ENCODE assay signal across 8 cellular contexts in the genomic region with DNA sequence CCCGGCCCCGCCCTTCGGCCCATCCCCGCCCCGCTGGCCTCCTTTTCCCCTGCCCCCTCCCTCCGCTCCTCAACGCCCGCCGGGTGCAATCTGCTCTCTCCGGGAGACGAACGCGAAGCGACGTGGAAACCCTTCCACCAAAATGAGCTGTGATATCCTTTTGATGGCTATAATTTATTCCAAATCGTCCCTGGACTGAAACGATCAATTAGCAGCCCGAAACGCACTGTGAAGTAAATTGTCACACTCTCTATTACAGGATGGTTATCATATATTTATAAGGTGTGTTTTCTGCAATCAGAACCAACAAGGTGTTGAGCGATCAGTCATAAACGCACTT.
A peak's percentile ranks its signal among the peaks of the same experiment; 100 is the strongest.
DNase-seq lines count a peak whose midpoint lies in the region; ATAC-seq, FAIRE-seq and TF ChIP-seq lines count a peak whose summit lies in the region.

No MANE protein-coding gene starts in this region.

- intact Hi-C loops in PC-3 (cut with micrococcal nuclease) (loop anchor here (10.0 kb wide), 1 partner anchor 117 kb away; no protein-coding TSS in a partner anchor), esophagus squamous epithelium (cut with DNase I) (no loop called here), left colon (cut with DNase I, micrococcal nuclease) (no loop called here)

- BruUV-seq in PC-3 (replicated peaks; lab: Mats Ljungman, UMichigan) = no TSS peak

- CTCF ChIA-PET in PC-3 (lab: Charles Lee) = no interaction called here

- FAIRE-seq in H54 (lab: Jason Lieb, UNC) = no peak

- TF ChIP-seq POLR2A in esophagus squamous epithelium (IDR thresholded peaks at IDR 0.05) (no peak), H54 (IDR thresholded peaks at IDR 0.05; ENCODE audit: low read depth, low read length) (no peak)

- H3F3A ChIP-seq in PC-3 (ENCODE audit: low read length, unreplicated experiment) = no peaks in the 10 kb centered on the region

- no peak for TF ChIP-seq CTCF in GM12864 (IDR thresholded peaks at IDR 0.05; ENCODE audit: low read depth, low read length, missing control alignments)
- no peak for TF ChIP-seq CTCF in PC-3 (conservative IDR thresholded peaks at IDR 0.05; ENCODE audit: low read depth, low read length)
- TF ChIP-seq CTCF in esophagus squamous epithelium (IDR thresholded peaks at IDR 0.05) = no peak
- TF ChIP-seq CTCF in retinal pigment epithelial cell (conservative IDR thresholded peaks at IDR 0.05; ENCODE audit: low read depth, low read length) = no peak

- H3K27ac ChIP-seq in PC-3 (ENCODE audit: low read length) (no peak overlapping the region), esophagus squamous epithelium (no peak overlapping the region)

- 6 to 14% methylated on average over 6 to 8 of the region's 21 CpGs for WGBS in esophagus squamous epithelium, 2 donors

- ATAC-seq in PC-3 (no peak), GM21529 (IDR thresholded peaks at IDR 0.05; ENCODE audit: unreplicated experiment) (no peak), left colon (no peak)

- no peaks in the 10 kb centered on the region for H4K20me1 ChIP-seq in PC-3 (ENCODE audit: low read length)

- H3K9me2 ChIP-seq in PC-3 (replicated peaks; ENCODE audit: low read length) = no peaks in the 10 kb centered on the region

- no peaks in the 10 kb centered on the region for H3K9me3 ChIP-seq in PC-3 (ENCODE audit: low read length)
- no peaks in the 10 kb centered on the region for H3K9me3 ChIP-seq in esophagus squamous epithelium

- peaks cover 10% of the 10 kb centered on the region for H3K4me1 ChIP-seq in PC-3 (ENCODE audit: insufficient read depth, low read length)
- peaks cover 5 to 24% (median 11%) of the 10 kb centered on the region in 3 donors for H3K4me1 ChIP-seq in esophagus squamous epithelium

- H3K79me2 ChIP-seq in PC-3 (ENCODE audit: low read length) = no peaks in the 10 kb centered on the region

- DNase-seq in GM12864 (ENCODE audit: low read depth) (no peak), PC-3 (no peak), esophagus squamous epithelium (lab: John Stamatoyannopoulos, UW) (no peak), retinal pigment epithelial cell (ENCODE audit: low read depth) (no peak), occipital lobe (lab: John Stamatoyannopoulos, UW) (no peak), H54 (ENCODE audit: insufficient read length, low spot score) (no peak), left colon (no peak)

- H3K4me3 ChIP-seq in GM12864 (ENCODE audit: low read depth, low read length) (peak overlapping the region; percentile 27; the same call in 1 of the 2 replicates), PC-3 (ENCODE audit: low read length) (peak overlapping the region; percentile 70), esophagus squamous epithelium (peak overlapping the region; percentile 48 to 77 (median 67)), retinal pigment epithelial cell (ENCODE audit: low read length) (peak overlapping the region; percentile 58)

- H3K27me3 ChIP-seq in PC-3 (ENCODE audit: low read length) (peaks cover 28% of the 10 kb centered on the region; the same call in 1 of the 2 replicates), esophagus squamous epithelium (peaks cover 0 to 37% (median 0%) of the 10 kb centered on the region in 4 donors)

- peak overlapping the region; percentile 99 for H2AFZ ChIP-seq in PC-3 (ENCODE audit: low read length)

- POLR2A ChIA-PET in PC-3 (lab: Charles Lee; ENCODE audit: unreplicated experiment) = no interaction called here

- H3K4me2 ChIP-seq in PC-3 (ENCODE audit: low read length) = peak overlapping the region; percentile 98

- no peak overlapping the region for H3K9ac ChIP-seq in PC-3 (ENCODE audit: low read length)

- no peaks in the 10 kb centered on the region for H3K36me3 ChIP-seq in PC-3 (ENCODE audit: low read depth, low read length)
- no peaks in the 10 kb centered on the region for H3K36me3 ChIP-seq in esophagus squamous epithelium
